9 cellular contexts compared by ENCODE assay signal in genomic region chr7:143884978-143885559, GRCh38. TPM values are rescaled to one million over a fixed set of nuclear protein-coding genes. Genes with fewer than 3 reads are reported as not detected.
A peak's percentile ranks its signal among the peaks of the same experiment; 100 is the strongest.
DNase-seq lines count a peak whose midpoint lies in the region; ATAC-seq and TF ChIP-seq lines count a peak whose summit lies in the region.
"Had no signal": no experiment of that assay in that cellular context is flagged by ENCODE, and none has a peak within 500 bp of the region (broad histone marks: within the 10 kb centered on the region; RNA-seq: fewer than 3 reads in every experiment).

No MANE protein-coding gene starts in this region.

- H3K9me3 Mint-ChIP-seq in activated CD4-positive, alpha-beta T cell treated with anti-CD3 and anti-CD28 coated beads, Interleukin-2, amount 10 ng/mL, durations not matched to agents 24 days and 14 days: peaks cover 9% of the 10 kb centered on the region
- H3K9me3 Mint-ChIP-seq in stimulated activated naive CD8-positive, alpha-beta T cell treated with anti-CD3 and anti-CD28 coated beads, Interleukin-15, Interleukin-2, amounts not matched to agents 100 ng/mL and 50 ng/mL, for 24 hours: peaks cover 7% of the 10 kb centered on the region

- no peak for TF ChIP-seq CTCF in coronary artery (IDR thresholded peaks at IDR 0.05)

- peak; percentile 60 for DNase-seq in activated CD4-positive, alpha-beta T cell treated with anti-CD3 and anti-CD28 coated beads, Interleukin-2, amount 10 ng/mL, durations not matched to agents 24 days and 14 days
- DNase-seq in activated CD4-positive, alpha-beta T cell treated with anti-CD3 and anti-CD28 coated beads for 1 hour: no peak
- DNase-seq in NCI-H510A (lab: John Stamatoyannopoulos, UW) (peak; percentile 29), coronary artery (ENCODE audit: low spot score) (no peak), left kidney (ENCODE audit: low read depth, low spot score) (peak; percentile 93), Kasumi-1 (lab: John Stamatoyannopoulos, UW) (no peak)

- no peak overlapping the region for H3K27ac ChIP-seq in coronary artery

- peak overlapping the region; percentile 64 for H3K4me3 ChIP-seq in coronary artery

- peaks cover 1% of the 10 kb centered on the region for H3K4me1 Mint-ChIP-seq in activated CD4-positive, alpha-beta T cell treated with anti-CD3 and anti-CD28 coated beads, Interleukin-2, amount 10 ng/mL, durations not matched to agents 24 days and 14 days
- H3K4me1 Mint-ChIP-seq in stimulated activated naive CD8-positive, alpha-beta T cell treated with anti-CD3 and anti-CD28 coated beads, Interleukin-15, Interleukin-2, amounts not matched to agents 100 ng/mL and 50 ng/mL, for 24 hours (ENCODE audit: low read depth): peaks cover 27% of the 10 kb centered on the region

- H3K36me3 Mint-ChIP-seq in activated CD4-positive, alpha-beta T cell treated with anti-CD3 and anti-CD28 coated beads, Interleukin-2, amount 10 ng/mL, durations not matched to agents 24 days and 14 days (ENCODE audit: low read depth): no peaks in the 10 kb centered on the region
- H3K36me3 Mint-ChIP-seq in stimulated activated naive CD8-positive, alpha-beta T cell treated with anti-CD3 and anti-CD28 coated beads, Interleukin-15, Interleukin-2, amounts not matched to agents 100 ng/mL and 50 ng/mL, for 24 hours (ENCODE audit: low read depth): peaks cover 19% of the 10 kb centered on the region

- peak; percentile 92 for ATAC-seq in HG02623 (IDR thresholded peaks at IDR 0.05; ENCODE audit: unreplicated experiment)

- H3K27me3 Mint-ChIP-seq in activated CD4-positive, alpha-beta T cell treated with anti-CD3 and anti-CD28 coated beads, Interleukin-2, amount 10 ng/mL, durations not matched to agents 24 days and 14 days: peaks cover 27% of the 10 kb centered on the region
- H3K27me3 Mint-ChIP-seq in stimulated activated naive CD8-positive, alpha-beta T cell treated with anti-CD3 and anti-CD28 coated beads, Interleukin-15, Interleukin-2, amounts not matched to agents 100 ng/mL and 50 ng/mL, for 24 hours: peaks cover 54% of the 10 kb centered on the region

- peak overlapping the region; percentile 51 for H3K4me3 Mint-ChIP-seq in activated CD4-positive, alpha-beta T cell treated with anti-CD3 and anti-CD28 coated beads, Interleukin-2, amount 10 ng/mL, durations not matched to agents 24 days and 14 days
- H3K4me3 Mint-ChIP-seq in stimulated activated naive CD8-positive, alpha-beta T cell treated with anti-CD3 and anti-CD28 coated beads, Interleukin-15, Interleukin-2, amounts not matched to agents 100 ng/mL and 50 ng/mL, for 24 hours: peak overlapping the region; percentile 48

- H3K27ac Mint-ChIP-seq in activated CD4-positive, alpha-beta T cell treated with anti-CD3 and anti-CD28 coated beads, Interleukin-2, amount 10 ng/mL, durations not matched to agents 24 days and 14 days: no peak overlapping the region
- H3K27ac Mint-ChIP-seq in stimulated activated naive CD8-positive, alpha-beta T cell treated with anti-CD3 and anti-CD28 coated beads, Interleukin-15, Interleukin-2, amounts not matched to agents 100 ng/mL and 50 ng/mL, for 24 hours: no peak overlapping the region
- H3K27ac Mint-ChIP-seq: CD4-positive, CD25-positive, alpha-beta regulatory T cell had no signal

- intact Hi-C loops in activated CD4-positive, alpha-beta T cell treated with anti-CD3 and anti-CD28 coated beads, Interleukin-2, amount 10 ng/mL, durations not matched to agents 24 days and 14 days (cut with micrococcal nuclease): no loop called here

RNA-seq across cellular contexts. Expression of gene TCAF1, which starts 16.9 kb away (rescaled TPM):
- 12.6 and 13.5 TPM in 2 replicates for total RNA-seq in activated CD4-positive, alpha-beta T cell treated with anti-CD3 and anti-CD28 coated beads, Interleukin-2, amount 10 ng/mL, durations not matched to agents 24 days and 14 days

RNA-seq across cellular contexts. Expression of gene OR2F2, which starts 50.0 kb away (rescaled TPM):
- not detected in 2 replicates for total RNA-seq in activated CD4-positive, alpha-beta T cell treated with anti-CD3 and anti-CD28 coated beads, Interleukin-2, amount 10 ng/mL, durations not matched to agents 24 days and 14 days
- total RNA-seq: CD4-positive, CD25-positive, alpha-beta regulatory T cell had no signal

Comparison
In these comparisons a context has a peak if more than half of its experiments do, and no peak if none do; other contexts are left out.
1. DNase-seq: peak in activated CD4-positive, alpha-beta T cell treated with anti-CD3 and anti-CD28 coated beads, Interleukin-2, amount 10 ng/mL, durations not matched to agents 24 days and 14 days (single experiment), NCI-H510A (single experiment) and left kidney (single experiment); none in activated CD4-positive, alpha-beta T cell treated with anti-CD3 and anti-CD28 coated beads for 1 hour (single experiment), coronary artery (single experiment) and Kasumi-1 (0 of 2).